In genomic region chr1:31795801-31796621, GRCh38 we compare ENCODE assay signal across 11 cellular contexts. TPM values are rescaled to one million over a fixed set of nuclear protein-coding genes. Genes with fewer than 3 reads are reported as not detected.
DNase-seq lines count a peak whose midpoint lies in the region; ATAC-seq and TF ChIP-seq lines count a peak whose summit lies in the region.
"Had no signal": no experiment of that assay in that cellular context is flagged by ENCODE, and none has a peak within 500 bp of the region (broad histone marks: within the 10 kb centered on the region; RNA-seq: fewer than 3 reads in every experiment).

No MANE protein-coding gene starts in this region.

- H3K36me3 ChIP-seq in skeletal muscle satellite cell (ENCODE audit: insufficient read depth, low read length): peaks cover 48% of the 10 kb centered on the region

- H3K4me1 ChIP-seq in skeletal muscle satellite cell (ENCODE audit: control insufficient read depth, insufficient read depth, low read length): peaks cover 34% of the 10 kb centered on the region

- peaks cover 27% of the 10 kb centered on the region for H3K4me1 Mint-ChIP-seq in osteocyte (ENCODE audit: unreplicated experiment)

- no peaks in the 10 kb centered on the region for H3K9me3 Mint-ChIP-seq in osteocyte (ENCODE audit: unreplicated experiment)

- no peaks in the 10 kb centered on the region for H3K27me3 ChIP-seq in skeletal muscle satellite cell (ENCODE audit: control insufficient read depth, insufficient read depth, low read length)
- H3K27me3 ChIP-seq: foreskin keratinocyte had no signal

- no peak for TF ChIP-seq CTCF in osteocyte (IDR thresholded peaks at IDR 0.05)

- H3K27ac Mint-ChIP-seq in osteocyte (ENCODE audit: unreplicated experiment): no peak overlapping the region
- H3K27ac Mint-ChIP-seq: activated CD8-positive, alpha-beta memory T cell treated with anti-CD3 and anti-CD28 coated beads, Interleukin-2, amount 10 ng/mL, durations not matched to agents 7 days and 5 days had no signal

- no peak overlapping the region for H3K4me3 Mint-ChIP-seq in osteocyte (ENCODE audit: unreplicated experiment)
- H3K4me3 Mint-ChIP-seq: activated CD8-positive, alpha-beta memory T cell treated with anti-CD3 and anti-CD28 coated beads, Interleukin-2, amount 10 ng/mL, durations not matched to agents 7 days and 5 days had no signal

- H3K9ac ChIP-seq in skeletal muscle satellite cell (ENCODE audit: low read depth, low read length): peak overlapping the region; percentile 83

- H3K9me3 ChIP-seq in skeletal muscle satellite cell (replicated peaks; ENCODE audit: low read length): no peaks in the 10 kb centered on the region

- no peak for ATAC-seq in HG03442 (IDR thresholded peaks at IDR 0.05; ENCODE audit: unreplicated experiment)
- ATAC-seq in GM21737 (IDR thresholded peaks at IDR 0.05; ENCODE audit: unreplicated experiment): no peak
- ATAC-seq: activated CD8-positive, alpha-beta memory T cell treated with anti-CD3 and anti-CD28 coated beads, Interleukin-2, amount 10 ng/mL, durations not matched to agents 7 days and 5 days; foreskin keratinocyte had no signal

- H3K36me3 Mint-ChIP-seq in osteocyte (ENCODE audit: unreplicated experiment): no peaks in the 10 kb centered on the region
- H3K36me3 Mint-ChIP-seq: activated CD8-positive, alpha-beta memory T cell treated with anti-CD3 and anti-CD28 coated beads, Interleukin-2, amount 10 ng/mL, durations not matched to agents 7 days and 5 days had no signal

- H3K4me3 ChIP-seq in skeletal muscle satellite cell (ENCODE audit: low read length): peak overlapping the region; percentile 81

- H3K4me2 ChIP-seq in skeletal muscle satellite cell (ENCODE audit: low read length): peak overlapping the region; percentile 88

- H3K27me3 Mint-ChIP-seq in osteocyte (ENCODE audit: unreplicated experiment): no peaks in the 10 kb centered on the region

- DNase-seq in NCI-H2081 (lab: John Stamatoyannopoulos, UW) (peak; percentile 73 to 79), NCI-H2081 treated with DMSO at 0.1 percent for 48 hours (lab: John Stamatoyannopoulos, UW) (no peak), NCI-H2171 treated with DMSO at 0.1 percent for 48 hours (lab: John Stamatoyannopoulos, UW) (peak; percentile 39), dermis blood vessel endothelial cell (peak; percentile 84), osteocyte (ENCODE audit: extremely low spot score, unreplicated experiment) (no peak)
- DNase-seq: activated CD8-positive, alpha-beta memory T cell treated with anti-CD3 and anti-CD28 coated beads, Interleukin-2, amount 10 ng/mL, durations not matched to agents 7 days and 5 days; AML-193 had no signal

RNA-seq across cellular contexts. Expression of gene SPOCD1, which starts 19.8 kb away (rescaled TPM):
- total RNA-seq in dermis blood vessel endothelial cell (2.0 and 11.4 TPM in 2 replicates), osteocyte (0.44 and 0.67 TPM in 2 replicates)
- 65.5 and 77.1 TPM in 2 replicates for total RNA-seq in skeletal muscle satellite cell (2012; rRNA removed)
- total RNA-seq: activated CD8-positive, alpha-beta memory T cell treated with anti-CD3 and anti-CD28 coated beads, Interleukin-2, amount 10 ng/mL, durations not matched to agents 7 days and 5 days had no signal

RNA-seq across cellular contexts. Expression of gene ADGRB2, which starts 31.9 kb away (rescaled TPM):
- total RNA-seq in dermis blood vessel endothelial cell: 0.17 and 0.28 TPM in 2 replicates
- total RNA-seq in skeletal muscle satellite cell (2012; rRNA removed): 1.8 and 3.3 TPM in 2 replicates
- 8.2 and 8.4 TPM in 2 replicates for total RNA-seq in osteocyte

Comparison
In these comparisons a context has a peak if more than half of its experiments do, and no peak if none do; other contexts are left out.
1. DNase-seq: peak in NCI-H2081 (2 of 2), NCI-H2171 treated with DMSO at 0.1 percent for 48 hours (single experiment) and dermis blood vessel endothelial cell (single experiment); none in NCI-H2081 treated with DMSO at 0.1 percent for 48 hours (single experiment) and osteocyte (single experiment).